Comparison of ENCODE assay signal across 8 cellular contexts in the genomic region with DNA sequence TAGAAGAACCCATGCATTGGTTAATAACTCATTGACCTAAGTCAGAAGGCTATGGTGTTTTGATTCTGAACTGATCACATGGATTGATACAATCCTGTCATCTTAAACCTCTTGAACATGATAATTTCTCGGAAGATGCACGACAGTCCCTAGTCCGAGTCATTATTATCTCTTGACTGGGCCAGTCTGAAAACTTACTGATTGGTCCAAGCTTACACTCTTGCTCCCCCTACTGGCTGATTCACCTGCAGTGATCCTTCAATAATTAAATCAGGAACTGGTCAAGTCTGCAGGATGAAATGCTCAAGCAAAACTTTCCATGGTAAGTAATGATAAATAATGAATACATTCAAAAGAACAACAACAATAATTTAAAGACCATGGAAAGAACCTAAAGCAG.
DNase-seq lines count a peak whose midpoint lies in the region; ATAC-seq and TF ChIP-seq lines count a peak whose summit lies in the region.

No MANE protein-coding gene starts in this region.

- H3K27ac Mint-ChIP-seq in memory B cell (no peak overlapping the region), T-helper 17 cell (no peak overlapping the region)
- no peak overlapping the region for H3K27ac Mint-ChIP-seq in naive thymus-derived CD8-positive, alpha-beta T cell

- peak; percentile 47 for DNase-seq in EH (ENCODE audit: low read depth)
- DNase-seq in NOMO-1 treated with DMSO at 0.1 percent for 48 hours (lab: John Stamatoyannopoulos, UW; ENCODE audit: unreplicated experiment): peak; percentile 53
- no peak for DNase-seq in coronary artery (ENCODE audit: low spot score)
- peak; percentile 9 to 11 for DNase-seq in memory B cell (ENCODE audit: low spot score in 2 of 2)
- no peak for DNase-seq in T-helper 17 cell
- DNase-seq in naive thymus-derived CD8-positive, alpha-beta T cell: no peak

- no peak overlapping the region for H3K4me3 ChIP-seq in coronary artery

- H3K27me3 Mint-ChIP-seq in memory B cell (peaks cover 3% of the 10 kb centered on the region), T-helper 17 cell (no peaks in the 10 kb centered on the region)
- H3K27me3 Mint-ChIP-seq in naive thymus-derived CD8-positive, alpha-beta T cell: peaks cover 2 to 17% (median 4%) of the 10 kb centered on the region in 5 donors

- no peaks in the 10 kb centered on the region for H3K9me3 Mint-ChIP-seq in memory B cell
- peaks cover 0 to 10% (median 5%) of the 10 kb centered on the region in 9 donors for H3K9me3 Mint-ChIP-seq in naive thymus-derived CD8-positive, alpha-beta T cell

- H3K36me3 Mint-ChIP-seq in memory B cell (no peaks in the 10 kb centered on the region), T-helper 17 cell (ENCODE audit: low read depth) (no peaks in the 10 kb centered on the region)
- peaks cover 0 to 4% (median 0%) of the 10 kb centered on the region in 3 donors for H3K36me3 Mint-ChIP-seq in naive thymus-derived CD8-positive, alpha-beta T cell

- H3K4me3 Mint-ChIP-seq in memory B cell (no peak overlapping the region), T-helper 17 cell (no peak overlapping the region)
- no peak overlapping the region for H3K4me3 Mint-ChIP-seq in naive thymus-derived CD8-positive, alpha-beta T cell

- H3K4me1 Mint-ChIP-seq in memory B cell (no peaks in the 10 kb centered on the region), T-helper 17 cell (no peaks in the 10 kb centered on the region)
- H3K4me1 Mint-ChIP-seq in naive thymus-derived CD8-positive, alpha-beta T cell: no peaks in the 10 kb centered on the region

- ATAC-seq in GM19023 (IDR thresholded peaks at IDR 0.05; ENCODE audit: unreplicated experiment) (peak; percentile 69), HG03432 (IDR thresholded peaks at IDR 0.05; ENCODE audit: unreplicated experiment) (peak; percentile 84), memory B cell (ENCODE audit: low read depth) (no peak), T-helper 17 cell (no peak)
- ATAC-seq in naive thymus-derived CD8-positive, alpha-beta T cell: no peak

- POLR2A ChIA-PET in naive thymus-derived CD8-positive, alpha-beta T cell (lab: Charles Lee): no interaction called here

- H3K9me3 ChIP-seq in T-helper 17 cell (ENCODE audit: control insufficient read depth, low read length, poor library complexity, severe bottlenecking): no peaks in the 10 kb centered on the region

- peak; percentile 69 for TF ChIP-seq CTCF in coronary artery (IDR thresholded peaks at IDR 0.05)

- H3K27ac ChIP-seq in coronary artery: no peak overlapping the region

Comparison
In these comparisons a context has a peak if more than half of its experiments do, and no peak if none do; other contexts are left out.
1. DNase-seq: peak in EH (single experiment), NOMO-1 treated with DMSO at 0.1 percent for 48 hours (single experiment) and memory B cell (2 of 2); none in coronary artery (single experiment), T-helper 17 cell (0 of 3) and naive thymus-derived CD8-positive, alpha-beta T cell (0 of 10).
2. ATAC-seq: peak in GM19023 (single experiment) and HG03432 (single experiment); none in memory B cell (single experiment), T-helper 17 cell (single experiment) and naive thymus-derived CD8-positive, alpha-beta T cell (0 of 2).